In the genomic region with DNA sequence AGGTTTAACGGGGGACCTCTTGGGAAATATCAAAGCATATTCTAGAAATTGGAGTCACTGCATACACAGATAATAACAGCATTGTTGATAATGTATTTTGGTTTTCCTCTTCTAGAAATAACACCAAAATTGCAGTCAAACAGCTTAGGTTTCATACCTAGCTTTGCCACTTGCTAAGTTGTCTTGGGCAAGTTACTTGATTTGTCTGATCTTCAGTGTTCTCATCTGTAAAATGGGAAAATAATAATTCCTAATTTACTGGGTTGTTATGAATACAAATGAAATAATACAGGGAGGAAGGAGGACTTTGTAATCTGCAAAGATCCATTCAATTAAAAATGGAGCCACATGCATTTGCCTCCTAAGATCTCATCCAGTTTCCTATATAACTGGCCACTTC, we compare ENCODE assay signal across 23 cellular contexts. TPM values are rescaled to one million over a fixed set of nuclear protein-coding genes. Genes with fewer than 3 reads are reported as not detected.
A peak's percentile ranks its signal among the peaks of the same experiment; 100 is the strongest.
DNase-seq lines count a peak whose midpoint lies in the region; ATAC-seq, FAIRE-seq and TF ChIP-seq lines count a peak whose summit lies in the region.
"Had no signal": no experiment of that assay in that cellular context is flagged by ENCODE, and none has a peak within 500 bp of the region (broad histone marks: within the 10 kb centered on the region; RNA-seq: fewer than 3 reads in every experiment).

No MANE protein-coding gene starts in this region.

- 8% methylated on average over 1 of the region's 1 CpG for WGBS in K562 (ENCODE audit: insufficient coverage, low coverage, missing lambda C conversion rate)

- H3K27me3 ChIP-seq in BLaER1 treated with 17β-estradiol and CSF1 and Interleukin-3, amounts not matched to agents 10 nM and 100 nM = no peaks in the 10 kb centered on the region
- peaks cover 0 to 2% of the 10 kb centered on the region in 2 experiments; a peak in 2 of 5 replicates for H3K27me3 ChIP-seq in K562 (ENCODE audit: control insufficient read depth in 2 of 2, insufficient read depth in 2 of 2, low read length in 2 of 2)
- H3K27me3 ChIP-seq in lower lobe of right lung (ENCODE audit: low read depth) = no peaks in the 10 kb centered on the region
- no peaks in the 10 kb centered on the region for H3K27me3 ChIP-seq in breast epithelium
- H3K27me3 ChIP-seq: BE2C had no signal

- no peaks in the 10 kb centered on the region for H3K27me3 Mint-ChIP-seq in mesothelial cell of epicardium (ENCODE audit: low read depth)

- no TSS peak for BruUV-seq in K562 (replicated peaks; lab: Mats Ljungman, UMichigan)

- peaks cover 0 to 4% (median 0%) of the 10 kb centered on the region in 11 experiments; a peak in 1 of 22 replicates for H3K9me3 ChIP-seq in BLaER1 treated with 17β-estradiol and CSF1 and Interleukin-3, amounts not matched to agents 10 nM and 100 nM (replicated peaks in 1 of 11)
- 0 out of 2 replicates have a peak, but pooled peaks cover 2% of the 10 kb centered on the region for H3K9me3 ChIP-seq in K562 (replicated peaks; ENCODE audit: control insufficient read depth, insufficient read depth, low read depth, low read length)
- H3K9me3 ChIP-seq in lower lobe of right lung = no peaks in the 10 kb centered on the region
- no peaks in the 10 kb centered on the region for H3K9me3 ChIP-seq in breast epithelium
- H3K9me3 ChIP-seq: A549, BE2C, HAP-1 had no signal

- H3K4me1 Mint-ChIP-seq in mesothelial cell of epicardium = peaks cover 36% of the 10 kb centered on the region
- H3K4me1 Mint-ChIP-seq: CD4-positive, CD25-positive, alpha-beta regulatory T cell had no signal

- H3K4me3 Mint-ChIP-seq in mesothelial cell of epicardium = no peak overlapping the region
- H3K4me3 Mint-ChIP-seq: CD4-positive, CD25-positive, alpha-beta regulatory T cell; CD8-positive, alpha-beta T cell; GM23338; HFFc6 had no signal

- in situ Hi-C loops in K562 (cut with MboI) = no loop called here

- peak overlapping the region in 4 of 11 experiments; percentile 22 to 48 (median 36); a peak in 3 of 22 replicates for H3K9ac ChIP-seq in BLaER1 treated with 17β-estradiol and CSF1 and Interleukin-3, amounts not matched to agents 10 nM and 100 nM
- H3K9ac ChIP-seq in K562 (ENCODE audit: insufficient read depth in 1 of 2, low read depth in 2 of 2, low read length in 2 of 2) = no peak overlapping the region

- H3K9me1 ChIP-seq in K562 (ENCODE audit: control insufficient read depth, insufficient read depth, low read length) = no peaks in the 10 kb centered on the region

- no peak for FAIRE-seq in K562 (lab: Jason Lieb, UNC)
- FAIRE-seq: A549, G401.6, GM12892, GM19239, H54 had no signal

- H3K27ac Mint-ChIP-seq in mesothelial cell of epicardium = peak overlapping the region; percentile 94
- H3K27ac Mint-ChIP-seq: CD4-positive, CD25-positive, alpha-beta regulatory T cell; CD8-positive, alpha-beta T cell; GM23338; HFFc6 had no signal

- POLR2A ChIA-PET in K562 (lab: Yijun Ruan, JAX) = interaction anchor here (3.1 kb wide), 1 partner anchor 14 kb away, joined by 9 read pairs; no protein-coding TSS in a partner anchor

- CTCF ChIA-PET in K562 (lab: Yijun Ruan, JAX; ENCODE audit: low intra/inter-chr PET ratio) = no interaction called here

- no peaks in the 10 kb centered on the region for H3K36me3 ChIP-seq in BLaER1 treated with 17β-estradiol and CSF1 and Interleukin-3, amounts not matched to agents 10 nM and 100 nM
- H3K36me3 ChIP-seq in K562 (ENCODE audit: control insufficient read depth, insufficient read depth, low read length) = no peaks in the 10 kb centered on the region
- no peaks in the 10 kb centered on the region for H3K36me3 ChIP-seq in lower lobe of right lung
- H3K36me3 ChIP-seq in breast epithelium = no peaks in the 10 kb centered on the region
- H3K36me3 ChIP-seq: BE2C, HAP-1 had no signal

- H3K4me2 ChIP-seq in BLaER1 treated with 17β-estradiol and CSF1 and Interleukin-3, amounts not matched to agents 10 nM and 100 nM = peak overlapping the region in 7 of 11 experiments; percentile 4 to 78 (median 61); a peak in 13 of 22 replicates
- H3K4me2 ChIP-seq in K562 (ENCODE audit: insufficient read depth, low read length) = no peak overlapping the region
- H3K4me2 ChIP-seq: A549, GM23338 had no signal

- no peak for ATAC-seq in K562
- ATAC-seq in GM19397 (IDR thresholded peaks at IDR 0.05; ENCODE audit: unreplicated experiment) = no peak
- ATAC-seq in lower lobe of right lung = no peak
- ATAC-seq: A549; CD8-positive, alpha-beta T cell; GM23338 had no signal

- H2AFZ ChIP-seq in K562 (ENCODE audit: low read depth, low read length) = 0 out of 2 replicates have a peak overlapping the region, but pooled peaks have one; percentile 36

- intact Hi-C loops in K562 (cut with micrococcal nuclease) (no loop called here), lower lobe of right lung (cut with DNase I) (no loop called here), breast epithelium (cut with DNase I; ENCODE audit: low total_unique reads) (no loop called here)

- TF ChIP-seq RAD21 in K562 (CRISPR knock-in tag; conservative IDR thresholded peaks at IDR 0.05 in 1 of 2, IDR thresholded peaks at IDR 0.05 in 1 of 2) = no peak

- no peaks in the 10 kb centered on the region for H3K79me2 ChIP-seq in K562 (ENCODE audit: control insufficient read depth, insufficient read depth, low read length)

- no peak overlapping the region for H3K4me3 ChIP-seq in BLaER1 treated with 17β-estradiol and CSF1 and Interleukin-3, amounts not matched to agents 10 nM and 100 nM
- H3K4me3 ChIP-seq in K562 (no peak overlapping the region), lower lobe of right lung (no peak overlapping the region), breast epithelium (no peak overlapping the region)
- H3K4me3 ChIP-seq: A549, GM23338, HAP-1 had no signal

- DNase-seq in K562 (ENCODE audit: extremely low read depth in 1 of 4, low spot score in 3 of 4) (no peak), mesothelial cell of epicardium (ENCODE audit: low spot score in 2 of 2, unreplicated experiment in 2 of 2) (no peak), lower lobe of right lung (no peak), breast epithelium (ENCODE audit: low spot score in 2 of 2) (no peak)
- DNase-seq: 8988T; ACHN; BE2C; C1 segment of cervical spinal cord; Caco-2; CD4-positive, CD25-positive, alpha-beta regulatory T cell; CD8-positive, alpha-beta T cell; DMS153; DND-41; HFFc6 had no signal

- no peaks in the 10 kb centered on the region for H3K9me3 Mint-ChIP-seq in mesothelial cell of epicardium
- H3K9me3 Mint-ChIP-seq: CD4-positive, CD25-positive, alpha-beta regulatory T cell; CD8-positive, alpha-beta T cell; GM23338; HFFc6 had no signal

- no peaks in the 10 kb centered on the region for H3K36me3 Mint-ChIP-seq in mesothelial cell of epicardium
- H3K36me3 Mint-ChIP-seq: CD8-positive, alpha-beta T cell had no signal

- TF ChIP-seq EP300 in K562 (IDR thresholded peaks at IDR 0.05; ENCODE audit: low read length) = no peak

- TF ChIP-seq POLR2A in K562 (conservative IDR thresholded peaks at IDR 0.05) = no peak
- TF ChIP-seq POLR2A in breast epithelium (IDR thresholded peaks at IDR 0.05) = no peak

- H3K4me1 ChIP-seq in BLaER1 treated with 17β-estradiol and CSF1 and Interleukin-3, amounts not matched to agents 10 nM and 100 nM = peaks cover 0 to 14% (median 11%) of the 10 kb centered on the region in 10 experiments; a peak in 14 of 20 replicates
- H3K4me1 ChIP-seq in K562 (replicated peaks in 1 of 2; ENCODE audit: control insufficient read depth in 2 of 2, insufficient read depth in 2 of 2, low read length in 2 of 2) (no peaks in the 10 kb centered on the region; a peak in 2 of 5 replicates), lower lobe of right lung (no peaks in the 10 kb centered on the region), breast epithelium (no peaks in the 10 kb centered on the region)
- H3K4me1 ChIP-seq: A549, BE2C, Caco-2, HAP-1 had no signal

- no peaks in the 10 kb centered on the region for H4K20me1 ChIP-seq in BLaER1 treated with 17β-estradiol and CSF1 and Interleukin-3, amounts not matched to agents 10 nM and 100 nM
- H4K20me1 ChIP-seq in K562 (replicated peaks; ENCODE audit: control insufficient read depth, insufficient read depth, low read length) = no peaks in the 10 kb centered on the region; the same call in 1 of the 2 replicates

- H3K27ac ChIP-seq in BLaER1 treated with 17β-estradiol and CSF1 and Interleukin-3, amounts not matched to agents 10 nM and 100 nM = peak overlapping the region in 8 of 11 experiments; percentile 22 to 69 (median 54); a peak in 14 of 22 replicates
- no peak overlapping the region for H3K27ac ChIP-seq in K562 (ENCODE audit: extremely low read depth, low read depth, low read length)
- no peak overlapping the region for H3K27ac ChIP-seq in lower lobe of right lung
- no peak overlapping the region for H3K27ac ChIP-seq in breast epithelium
- H3K27ac ChIP-seq: A549 had no signal

- TF ChIP-seq CTCF in K562 (IDR thresholded peaks at IDR 0.05 in 2 of 3, conservative IDR thresholded peaks at IDR 0.05 in 1 of 3; ENCODE audit: insufficient read depth in 2 of 3, low read depth in 1 of 3, low read length in 3 of 3) = no peak
- no peak for TF ChIP-seq CTCF in mesothelial cell of epicardium (IDR thresholded peaks at IDR 0.05; ENCODE audit: unreplicated experiment)
- TF ChIP-seq CTCF in lower lobe of right lung (IDR thresholded peaks at IDR 0.05) = no peak
- TF ChIP-seq CTCF in breast epithelium (IDR thresholded peaks at IDR 0.05) = no peak

RNA-seq across cellular contexts. Expression of a gene that starts 20.3 kb away (rescaled TPM):
- total RNA-seq in K562 (2011; cell fraction: chromatin; rRNA removed; ENCODE audit: low replicate concordance) = 153 and 257 TPM in 2 replicates
- total RNA-seq in K562 (2011; cell fraction: nucleolus; rRNA removed) = 115 and 121 TPM in 2 replicates
- 137 and 140 TPM in 2 replicates for total RNA-seq in K562 (2011; cell fraction: nucleoplasm; rRNA removed)
- total RNA-seq in K562 (2014; rRNA removed) (158 and 190 TPM in 2 replicates), K562 (2014; rRNA removed; fragmentation: Illumina TruSeq; extraction: Trizol) (234 and 257 TPM in 2 replicates), K562 (2015; rRNA removed; fragmentation: Illumina TruSeq; extraction: Trizol) (224 and 249 TPM in 2 replicates), K562 (2021) (221 and 223 TPM in 2 replicates), mesothelial cell of epicardium (81.9 to 82.7 TPM (median 82.4 TPM) in 3 replicates), lower lobe of right lung (40.2 TPM), breast epithelium (10 to 100 TPM; 22.6 to 49.6 (median 44.6) TPM)
- polyA plus RNA-seq in K562 (2011; rRNA removed) (246 and 282 TPM in 2 replicates), K562 (2014; fragmentation: Illumina TruSeq; extraction: Trizol) (177 and 193 TPM in 2 replicates), K562 (2014; fragmentation: Nextera tagmentation; extraction: Ambion mirVana) (100 to 1,000 TPM; 101 to 182 TPM), K562 (2014; rRNA removed) (167 and 174 TPM in 2 replicates)
- polyA plus RNA-seq in K562 (2011; cell fraction: cytosol; rRNA removed) = 165 and 255 TPM in 2 replicates
- 241 and 274 TPM in 2 replicates for polyA plus RNA-seq in K562 (2011; cell fraction: nucleus; rRNA removed)
- polyA plus RNA-seq in K562 (2012) = 96.9 and 118 TPM in 2 replicates
- polyA minus RNA-seq in K562 (2011; rRNA and poly(A)+ RNA removed) = 496 and 535 TPM in 2 replicates
- 181 and 200 TPM in 2 replicates for polyA minus RNA-seq in K562 (2011; cell fraction: cytosol; rRNA and poly(A)+ RNA removed)
- 130 and 268 TPM in 2 replicates for polyA minus RNA-seq in K562 (2011; cell fraction: nucleus; rRNA and poly(A)+ RNA removed)

RNA-seq across cellular contexts. Expression of a gene that starts 27.6 kb away (rescaled TPM):
- 34.7 and 77.7 TPM in 2 replicates for total RNA-seq in K562 (2011; cell fraction: chromatin; rRNA removed; ENCODE audit: low replicate concordance)
- total RNA-seq in K562 (2011; cell fraction: nucleolus; rRNA removed) = 11.2 and 14.3 TPM in 2 replicates
- total RNA-seq in K562 (2011; cell fraction: nucleoplasm; rRNA removed) = 24.0 and 38.1 TPM in 2 replicates
- 12.9 and 15.4 TPM in 2 replicates for total RNA-seq in K562 (2014; rRNA removed)
- total RNA-seq in K562 (2014; rRNA removed; fragmentation: Illumina TruSeq; extraction: Trizol) = 14.6 and 16.2 TPM in 2 replicates
- 15.5 and 17.1 TPM in 2 replicates for total RNA-seq in K562 (2015; rRNA removed; fragmentation: Illumina TruSeq; extraction: Trizol)
- 21.1 and 21.6 TPM in 2 replicates for total RNA-seq in K562 (2021)
- 15.4 and 21.5 TPM in 2 replicates for polyA plus RNA-seq in K562 (2011; rRNA removed)
- polyA plus RNA-seq in K562 (2011; cell fraction: cytosol; rRNA removed) = 9.1 and 15.4 TPM in 2 replicates
- polyA plus RNA-seq in K562 (2011; cell fraction: nucleus; rRNA removed) = 22.9 and 31.3 TPM in 2 replicates
- 12.5 and 13.2 TPM in 2 replicates for polyA plus RNA-seq in K562 (2012)
- polyA plus RNA-seq in K562 (2014; fragmentation: Illumina TruSeq; extraction: Trizol) = 16.7 and 19.8 TPM in 2 replicates
- polyA plus RNA-seq in K562 (2014; fragmentation: Nextera tagmentation; extraction: Ambion mirVana) = 10 to 100 TPM; 12.6 to 24.1 TPM
- polyA plus RNA-seq in K562 (2014; rRNA removed) = 8.6 and 10.0 TPM in 2 replicates
- polyA minus RNA-seq in K562 (2011; rRNA and poly(A)+ RNA removed) = 27.1 and 39.5 TPM in 2 replicates
- 12.0 and 15.1 TPM in 2 replicates for polyA minus RNA-seq in K562 (2011; cell fraction: cytosol; rRNA and poly(A)+ RNA removed)
- 33.5 and 57.2 TPM in 2 replicates for polyA minus RNA-seq in K562 (2011; cell fraction: nucleus; rRNA and poly(A)+ RNA removed)
- total RNA-seq in mesothelial cell of epicardium = 33.4 to 36.9 TPM (median 36.5 TPM) in 3 replicates
- total RNA-seq in lower lobe of right lung = 28.0 TPM
- 10 to 100 TPM; 21.6 to 31.6 (median 22.2) TPM for total RNA-seq in breast epithelium

Comparison
In these comparisons a context has a peak if more than half of its experiments do, and no peak if none do; other contexts are left out.
1. H3K27ac ChIP-seq: peak in BLaER1 treated with 17β-estradiol and CSF1 and Interleukin-3, amounts not matched to agents 10 nM and 100 nM (8 of 11); none in K562 (single experiment), lower lobe of right lung (single experiment) and breast epithelium (0 of 2).